14 cellular contexts compared by ENCODE assay signal in the genomic region with DNA sequence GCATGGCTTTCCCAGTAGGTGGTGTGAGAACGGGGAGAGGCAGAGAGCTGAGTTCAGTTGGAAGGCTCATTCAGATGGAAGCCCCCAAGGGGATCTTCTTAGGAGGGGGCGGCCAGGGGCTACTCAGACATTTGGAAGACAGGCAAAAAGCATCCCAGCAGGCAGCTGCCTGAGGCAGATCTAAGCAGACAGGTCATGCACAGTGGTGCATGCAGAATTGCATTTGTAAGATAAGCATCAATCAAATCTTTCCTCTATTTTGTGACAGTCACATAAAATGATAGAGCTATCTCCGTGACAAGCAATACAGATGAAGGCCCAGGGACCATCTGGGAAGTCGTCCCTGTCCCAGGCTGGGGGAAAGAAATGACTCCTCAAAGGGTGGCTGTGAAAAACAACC. TPM values are rescaled to one million over a fixed set of nuclear protein-coding genes. Genes with fewer than 3 reads are reported as not detected.
DNase-seq lines count a peak whose midpoint lies in the region; ATAC-seq and TF ChIP-seq lines count a peak whose summit lies in the region.
"Had no signal": no experiment of that assay in that cellular context is flagged by ENCODE, and none has a peak within 500 bp of the region (broad histone marks: within the 10 kb centered on the region; RNA-seq: fewer than 3 reads in every experiment).

No MANE protein-coding gene starts in this region.

- peaks cover 9% of the 10 kb centered on the region for H3K4me1 Mint-ChIP-seq in CD4-positive, alpha-beta T cell (ENCODE audit: low read depth)
- H3K4me1 Mint-ChIP-seq in HFFc6 (ENCODE audit: low read depth), result peaks cover 46% of the 10 kb centered on the region
- H3K4me1 Mint-ChIP-seq in nephron progenitor cell, result peaks cover 12% of the 10 kb centered on the region

- no peaks in the 10 kb centered on the region for H3K9me3 ChIP-seq in CD4-positive, alpha-beta T cell (ENCODE audit: control insufficient read depth, low read length)
- no peaks in the 10 kb centered on the region for H3K9me3 ChIP-seq in SK-N-MC (ENCODE audit: low read depth, low read length)

- no peak for DNase-seq in CD4-positive, alpha-beta T cell
- DNase-seq in HFFc6 (no peak), SK-N-MC (ENCODE audit: low read depth, low spot score) (no peak), nephron progenitor cell (peak; percentile 4), putamen (ENCODE audit: low spot score) (no peak)
- no peak for DNase-seq in activated naive CD4-positive, alpha-beta T cell treated with anti-CD3 and anti-CD28 coated beads, Interleukin-2, amount 50 U/mL, for 72 hours (ENCODE audit: low spot score in 2 of 2)
- DNase-seq: ACHN, NCI-H1694 treated with DMSO at 0.1 percent for 48 hours, NCI-H510A, SIG-M5 had no signal

- peak overlapping the region; percentile 68 for H3K4me3 Mint-ChIP-seq in CD4-positive, alpha-beta T cell
- no peak overlapping the region for H3K4me3 Mint-ChIP-seq in HFFc6
- no peak overlapping the region for H3K4me3 Mint-ChIP-seq in nephron progenitor cell
- H3K4me3 Mint-ChIP-seq: B cell had no signal

- intact Hi-C loops in CD4-positive, alpha-beta T cell (cut with DNase I, micrococcal nuclease), result no loop called here

- peaks cover 13% of the 10 kb centered on the region for H3K27me3 ChIP-seq in CD4-positive, alpha-beta T cell (ENCODE audit: control insufficient read depth, insufficient read depth, low read length)

- no peak overlapping the region for H3K4me3 ChIP-seq in SK-N-MC
- H3K4me3 ChIP-seq: K562 had no signal

- POLR2A ChIA-PET in CD4-positive, alpha-beta T cell (lab: Charles Lee), result no interaction called here

- TF ChIP-seq CTCF in CD4-positive, alpha-beta T cell (IDR thresholded peaks at IDR 0.05), result no peak
- TF ChIP-seq CTCF in HFFc6 (IDR thresholded peaks at IDR 0.05), result no peak
- no peak for TF ChIP-seq CTCF in nephron progenitor cell (IDR thresholded peaks at IDR 0.05)

- no peaks in the 10 kb centered on the region for H3K9me3 Mint-ChIP-seq in CD4-positive, alpha-beta T cell
- H3K9me3 Mint-ChIP-seq in HFFc6 (no peaks in the 10 kb centered on the region), nephron progenitor cell (no peaks in the 10 kb centered on the region)
- no peaks in the 10 kb centered on the region for H3K9me3 Mint-ChIP-seq in activated naive CD4-positive, alpha-beta T cell treated with anti-CD3 and anti-CD28 coated beads, Interleukin-2, amount 50 U/mL, for 72 hours

- no peak overlapping the region for H3K27ac Mint-ChIP-seq in CD4-positive, alpha-beta T cell
- H3K27ac Mint-ChIP-seq in HFFc6, result peak overlapping the region; percentile 24; the same call in 1 of the 2 replicates
- no peak overlapping the region for H3K27ac Mint-ChIP-seq in nephron progenitor cell
- no peak overlapping the region for H3K27ac Mint-ChIP-seq in activated naive CD4-positive, alpha-beta T cell treated with anti-CD3 and anti-CD28 coated beads, Interleukin-2, amount 50 U/mL, for 72 hours
- H3K27ac Mint-ChIP-seq: B cell had no signal

- peak overlapping the region; percentile 1 for H3K9ac ChIP-seq in SK-N-MC (ENCODE audit: insufficient read length)

- no peak for ATAC-seq in CD4-positive, alpha-beta T cell (ENCODE audit: poor library complexity)
- ATAC-seq in activated naive CD4-positive, alpha-beta T cell treated with anti-CD3 and anti-CD28 coated beads, Interleukin-2, amount 50 U/mL, for 72 hours, result no peak
- no peak for ATAC-seq in GM18870 (IDR thresholded peaks at IDR 0.05; ENCODE audit: unreplicated experiment)
- ATAC-seq: HCT116, K562 had no signal

- H3K36me3 Mint-ChIP-seq in CD4-positive, alpha-beta T cell (ENCODE audit: low read depth), result no peaks in the 10 kb centered on the region
- H3K36me3 Mint-ChIP-seq in HFFc6 (ENCODE audit: low read depth), result peaks cover 26% of the 10 kb centered on the region
- H3K36me3 Mint-ChIP-seq in nephron progenitor cell (ENCODE audit: low read depth), result no peaks in the 10 kb centered on the region
- no peaks in the 10 kb centered on the region for H3K36me3 Mint-ChIP-seq in activated naive CD4-positive, alpha-beta T cell treated with anti-CD3 and anti-CD28 coated beads, Interleukin-2, amount 50 U/mL, for 72 hours

- no peak overlapping the region for H3K27ac ChIP-seq in CD4-positive, alpha-beta T cell (ENCODE audit: low read depth, low read length)
- H3K27ac ChIP-seq in SK-N-MC, result no peak overlapping the region

- H3K36me3 ChIP-seq in SK-N-MC (ENCODE audit: insufficient read depth, low read length), result no peaks in the 10 kb centered on the region

- H3K27me3 Mint-ChIP-seq in CD4-positive, alpha-beta T cell, result peaks cover 10% of the 10 kb centered on the region
- H3K27me3 Mint-ChIP-seq in HFFc6 (ENCODE audit: insufficient read depth), result peaks cover 2% of the 10 kb centered on the region; the same call in 1 of the 2 replicates
- peaks cover 31% of the 10 kb centered on the region for H3K27me3 Mint-ChIP-seq in nephron progenitor cell (ENCODE audit: low read depth, poor library complexity)

- CTCF ChIA-PET in CD4-positive, alpha-beta T cell (lab: Charles Lee), result no interaction called here

RNA-seq across cellular contexts. Expression of gene RAB3B, which starts 3.8 kb away (rescaled TPM):
- not detected for total RNA-seq in CD4-positive, alpha-beta T cell
- 100 to 1,000 TPM; 138 to 174 (median 157) TPM for total RNA-seq in HFFc6 (2021; fragmentation: NEBNext Ultra II Directional; extraction: Animal tissue kit (Norgen Biotek cat#: 25700))
- under 1 TPM; 0.08 to 0.34 TPM for total RNA-seq in activated naive CD4-positive, alpha-beta T cell treated with anti-CD3 and anti-CD28 coated beads, Interleukin-2, amount 50 U/mL, for 72 hours

RNA-seq across cellular contexts. Expression of gene KTI12, which starts 46.9 kb away (rescaled TPM):
- total RNA-seq in CD4-positive, alpha-beta T cell, result 10 to 100 TPM; 23.4 to 24.0 TPM
- total RNA-seq in HFFc6 (2021; fragmentation: NEBNext Ultra II Directional; extraction: Animal tissue kit (Norgen Biotek cat#: 25700)), result 10 to 100 TPM; 12.5 to 16.0 (median 14.3) TPM
- 10 to 100 TPM; 12.2 to 12.3 TPM for total RNA-seq in activated naive CD4-positive, alpha-beta T cell treated with anti-CD3 and anti-CD28 coated beads, Interleukin-2, amount 50 U/mL, for 72 hours

Comparison
In these comparisons a context has a peak if more than half of its experiments do, and no peak if none do; other contexts are left out.
1. RNA of gene RAB3B, which starts 3.8 kb away (total RNA-seq): 138 to 174 TPM in HFFc6; 0.08 to 0.34 TPM in activated naive CD4-positive, alpha-beta T cell treated with anti-CD3 and anti-CD28 coated beads, Interleukin-2, amount 50 U/mL, for 72 hours and not detected in CD4-positive, alpha-beta T cell; every median in the first group is over 100 times any median in the second.